Comparison of ENCODE assay signal across 33 cellular contexts in the genomic region with DNA sequence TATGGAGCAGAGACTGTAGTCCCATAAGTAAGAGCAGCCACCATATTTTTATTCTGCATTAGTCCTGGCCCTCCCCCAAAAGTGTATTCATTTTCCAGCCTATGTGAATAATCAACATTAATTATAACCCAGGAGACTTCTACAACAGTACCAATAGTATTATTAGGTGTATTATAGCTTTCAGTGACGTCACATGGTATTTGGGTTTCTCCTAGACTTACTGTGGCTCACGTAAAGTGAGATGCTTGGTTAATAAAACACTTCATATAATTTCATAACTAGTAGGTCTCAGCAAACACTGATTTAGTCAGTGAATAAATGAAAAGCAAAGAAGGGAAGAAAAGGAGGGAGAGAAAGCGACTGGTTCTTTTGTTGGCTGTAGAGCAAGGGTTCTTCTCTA.
"Had no signal": no experiment of that assay in that cellular context is flagged by ENCODE, and none has a peak within 500 bp of the region (broad histone marks: within the 10 kb centered on the region; RNA-seq: fewer than 3 reads in every experiment).

No MANE protein-coding gene starts in this region.

- ATAC-seq: activated naive CD4-positive, alpha-beta T cell treated with anti-CD3 and anti-CD28 coated beads, Interleukin-2, amount 50 U/mL, for 72 hours; activated naive CD8-positive, alpha-beta T cell treated with anti-CD3 and anti-CD28 coated beads, Interleukin-2, amount 50 U/mL, for 24 hours; activated T-cell treated with anti-CD3 and anti-CD28 coated beads, Interleukin-2, amount 50 U/mL, for 4 hours; activated T-cell treated with anti-CD3 and anti-CD28 coated beads, Interleukin-2, amount 50 U/mL, for 72 hours; activated T-helper 17 cell treated with anti-CD3 and anti-CD28 coated beads, Interleukin-2, amount 50 U/mL, for 72 hours; body of pancreas had no signal

- H3K27ac ChIP-seq: adrenal gland, ascending aorta, body of pancreas, brain microvascular endothelial cell, breast epithelium had no signal

- H3K4me1 ChIP-seq: adrenal gland, ascending aorta, body of pancreas, breast epithelium had no signal

- H3K27me3 ChIP-seq: ascending aorta, body of pancreas, brain microvascular endothelial cell, breast epithelium had no signal

- H3K9me3 ChIP-seq: adrenal gland, ascending aorta, body of pancreas, breast epithelium had no signal

- FAIRE-seq: astrocyte, bronchial epithelial cell had no signal

- DNase-seq: activated effector memory CD4-positive, alpha-beta T cell treated with anti-CD3 and anti-CD28 coated beads, Interleukin-2, amount 50 U/mL, for 16 hours; activated effector memory CD4-positive, alpha-beta T cell treated with Interleukin-2 at 50 U/mL for 16 hours; activated gamma-delta T cell; activated gamma-delta T cell treated with Interleukin-2 at 50 U/mL for 16 hours; activated naive CD4-positive, alpha-beta T cell; activated naive CD4-positive, alpha-beta T cell treated with anti-CD3 and anti-CD28 coated beads for 36 hours; activated naive CD4-positive, alpha-beta T cell treated with anti-CD3 and anti-CD28 coated beads, Interleukin-2, amount 10 ng/mL, durations not matched to agents 7 days and 5 days; activated naive CD4-positive, alpha-beta T cell treated with anti-CD3 and anti-CD28 coated beads, Interleukin-2, amount 50 U/mL, for 16 hours; activated naive CD4-positive, alpha-beta T cell treated with Interleukin-2 at 50 U/mL for 16 hours; activated naive CD8-positive, alpha-beta T cell treated with anti-CD3 and anti-CD28 coated beads for 36 hours; activated naive CD8-positive, alpha-beta T cell treated with anti-CD3 and anti-CD28 coated beads, Interleukin-2, amount 10 ng/mL, durations not matched to agents 7 days and 5 days; activated naive CD8-positive, alpha-beta T cell treated with anti-CD3 and anti-CD28 coated beads, Interleukin-2, amount 50 U/mL, for 24 hours; activated T-cell treated with anti-CD3 and anti-CD28 coated beads, Interleukin-2, amount 50 U/mL, for 1 hour; activated T-cell treated with anti-CD3 and anti-CD28 coated beads, Interleukin-2, amount 50 U/mL, for 24 hours; activated T-cell treated with anti-CD3 and anti-CD28 coated beads, Interleukin-2, amount 50 U/mL, for 4 hours; activated T-cell treated with anti-CD3 and anti-CD28 coated beads, Interleukin-2, amount 50 U/mL, for 48 hours; activated T-cell treated with anti-CD3 and anti-CD28 coated beads, Interleukin-2, amount 50 U/mL, for 72 hours; adrenal gland; amniotic stem cell; amygdala; anterior cingulate cortex; aorta; body of pancreas; brain microvascular endothelial cell; caudate nucleus; central memory CD4-positive, alpha-beta T cell; cerebellar nuclear complex had no signal

- H3K4me3 ChIP-seq: adrenal gland, ascending aorta, body of pancreas, breast epithelium had no signal

- H3K36me3 ChIP-seq: adrenal gland, brain microvascular endothelial cell, breast epithelium had no signal
